ENCODE assay signal across 8 cellular contexts in genomic region chr1:13960376-13960987, GRCh38.
DNase-seq lines count a peak whose midpoint lies in the region; ATAC-seq, FAIRE-seq and TF ChIP-seq lines count a peak whose summit lies in the region.

No MANE protein-coding gene starts in this region.

- H3K27ac Mint-ChIP-seq in effector memory CD8-positive, alpha-beta T cell = no peak overlapping the region
- H3K27ac Mint-ChIP-seq in memory B cell = no peak overlapping the region

- DNase-seq in AG08395 (ENCODE audit: low spot score) (peak; percentile 78), GM12891 (ENCODE audit: insufficient read length, low spot score) (peak; percentile 43), NCI-H2227 (lab: John Stamatoyannopoulos, UW; ENCODE audit: unreplicated experiment) (peak; percentile 80), memory B cell (ENCODE audit: low spot score in 2 of 2) (peak; percentile 63 to 81)
- DNase-seq in activated CD8-positive, alpha-beta memory T cell treated with anti-CD3 and anti-CD28 coated beads for 1 hour (ENCODE audit: extremely low read depth in 1 of 2, low read depth in 1 of 2) = peak; percentile 11 to 50
- DNase-seq in effector memory CD8-positive, alpha-beta T cell = peak; percentile 54 to 58 (median 57)
- peak; percentile 11 to 14 for DNase-seq in stimulated activated CD8-positive, alpha-beta memory T cell treated with anti-CD3 and anti-CD28 coated beads, Interleukin-15, amount 100 ng/mL, for 48 hours (ENCODE audit: low read depth in 2 of 2)

- H3K9me3 Mint-ChIP-seq in effector memory CD8-positive, alpha-beta T cell = no peaks in the 10 kb centered on the region
- no peaks in the 10 kb centered on the region for H3K9me3 Mint-ChIP-seq in memory B cell

- no peaks in the 10 kb centered on the region for H3K36me3 Mint-ChIP-seq in effector memory CD8-positive, alpha-beta T cell (ENCODE audit: insufficient read depth)
- no peaks in the 10 kb centered on the region for H3K36me3 Mint-ChIP-seq in memory B cell

- H3K4me3 Mint-ChIP-seq in effector memory CD8-positive, alpha-beta T cell = no peak overlapping the region
- H3K4me3 Mint-ChIP-seq in memory B cell = no peak overlapping the region

- H3K4me1 Mint-ChIP-seq in effector memory CD8-positive, alpha-beta T cell (ENCODE audit: low read depth in 2 of 2) = no peaks in the 10 kb centered on the region
- H3K4me1 Mint-ChIP-seq in memory B cell = no peaks in the 10 kb centered on the region

- H3K27me3 Mint-ChIP-seq in effector memory CD8-positive, alpha-beta T cell = peaks cover 52 to 77% of the 10 kb centered on the region in 2 donors
- peaks cover 15% of the 10 kb centered on the region for H3K27me3 Mint-ChIP-seq in memory B cell

- FAIRE-seq in GM12891 (lab: Jason Lieb, UNC) = peak; percentile 96

- TF ChIP-seq POLR2A in GM12891 (IDR thresholded peaks at IDR 0.05; ENCODE audit: low read depth, low read length) = no peak

- ATAC-seq in effector memory CD8-positive, alpha-beta T cell (replicated peaks) = peak; percentile 44
- peak; percentile 45 for ATAC-seq in memory B cell (ENCODE audit: low read depth)
- no peak for ATAC-seq in HG03442 (IDR thresholded peaks at IDR 0.05; ENCODE audit: unreplicated experiment)

TF ChIP-seq in GM12891, 5 proteins besides CTCF, POLR2A, EP300 and RAD21:
- no peak for TF ChIP-seq SPI1 (IDR thresholded peaks at IDR 0.05; ENCODE audit: low read depth, low read length)
- no peak for TF ChIP-seq POLR2AphosphoS5 (IDR thresholded peaks at IDR 0.05; ENCODE audit: low read depth, low read length)
- TF ChIP-seq POU2F2 (IDR thresholded peaks at IDR 0.05; ENCODE audit: low read depth, low read length) = no peak
- no peak for TF ChIP-seq TAF1 (IDR thresholded peaks at IDR 0.05; ENCODE audit: low read depth, low read length)
- TF ChIP-seq PAX5 (IDR thresholded peaks at IDR 0.05; ENCODE audit: insufficient read depth, low read length, severe bottlenecking) = no peak

Comparison
In these comparisons a context has a peak if more than half of its experiments do, and no peak if none do; other contexts are left out.
1. DNase-seq: peak in every context shown above with its lines; median percentile 80 in NCI-H2227; 78 in AG08395; 72 in memory B cell; 57 in effector memory CD8-positive, alpha-beta T cell; 43 in GM12891; 30 in activated CD8-positive, alpha-beta memory T cell treated with anti-CD3 and anti-CD28 coated beads for 1 hour; 12 in stimulated activated CD8-positive, alpha-beta memory T cell treated with anti-CD3 and anti-CD28 coated beads, Interleukin-15, amount 100 ng/mL, for 48 hours.